1 cellular context compared by ENCODE assay signal in the genomic region with DNA sequence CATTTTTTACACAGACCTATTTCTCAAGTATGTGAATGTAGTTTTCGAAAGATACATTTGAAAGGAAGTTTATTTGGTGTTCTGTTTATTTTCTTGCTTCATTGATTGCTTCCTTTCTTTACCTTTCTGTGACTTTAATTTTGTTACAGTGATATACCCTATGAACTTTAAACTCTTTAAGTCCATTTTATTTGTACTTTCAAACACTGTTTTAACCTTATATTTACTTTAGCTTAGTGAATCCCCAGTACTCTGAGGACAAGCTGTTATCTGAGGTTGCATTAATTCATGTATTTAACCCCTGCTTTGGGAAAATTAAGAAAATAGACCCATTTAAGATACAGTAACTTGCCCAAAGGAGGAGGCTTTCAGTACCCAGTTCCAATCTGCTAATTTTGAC.
TF ChIP-seq lines count a peak whose summit lies in the region.

No MANE protein-coding gene starts in this region.

TF ChIP-seq in HepG2, 621 proteins besides CTCF, POLR2A, EP300 and RAD21 (continued from another document and continues in another):
- TF ChIP-seq, protein P1, sequence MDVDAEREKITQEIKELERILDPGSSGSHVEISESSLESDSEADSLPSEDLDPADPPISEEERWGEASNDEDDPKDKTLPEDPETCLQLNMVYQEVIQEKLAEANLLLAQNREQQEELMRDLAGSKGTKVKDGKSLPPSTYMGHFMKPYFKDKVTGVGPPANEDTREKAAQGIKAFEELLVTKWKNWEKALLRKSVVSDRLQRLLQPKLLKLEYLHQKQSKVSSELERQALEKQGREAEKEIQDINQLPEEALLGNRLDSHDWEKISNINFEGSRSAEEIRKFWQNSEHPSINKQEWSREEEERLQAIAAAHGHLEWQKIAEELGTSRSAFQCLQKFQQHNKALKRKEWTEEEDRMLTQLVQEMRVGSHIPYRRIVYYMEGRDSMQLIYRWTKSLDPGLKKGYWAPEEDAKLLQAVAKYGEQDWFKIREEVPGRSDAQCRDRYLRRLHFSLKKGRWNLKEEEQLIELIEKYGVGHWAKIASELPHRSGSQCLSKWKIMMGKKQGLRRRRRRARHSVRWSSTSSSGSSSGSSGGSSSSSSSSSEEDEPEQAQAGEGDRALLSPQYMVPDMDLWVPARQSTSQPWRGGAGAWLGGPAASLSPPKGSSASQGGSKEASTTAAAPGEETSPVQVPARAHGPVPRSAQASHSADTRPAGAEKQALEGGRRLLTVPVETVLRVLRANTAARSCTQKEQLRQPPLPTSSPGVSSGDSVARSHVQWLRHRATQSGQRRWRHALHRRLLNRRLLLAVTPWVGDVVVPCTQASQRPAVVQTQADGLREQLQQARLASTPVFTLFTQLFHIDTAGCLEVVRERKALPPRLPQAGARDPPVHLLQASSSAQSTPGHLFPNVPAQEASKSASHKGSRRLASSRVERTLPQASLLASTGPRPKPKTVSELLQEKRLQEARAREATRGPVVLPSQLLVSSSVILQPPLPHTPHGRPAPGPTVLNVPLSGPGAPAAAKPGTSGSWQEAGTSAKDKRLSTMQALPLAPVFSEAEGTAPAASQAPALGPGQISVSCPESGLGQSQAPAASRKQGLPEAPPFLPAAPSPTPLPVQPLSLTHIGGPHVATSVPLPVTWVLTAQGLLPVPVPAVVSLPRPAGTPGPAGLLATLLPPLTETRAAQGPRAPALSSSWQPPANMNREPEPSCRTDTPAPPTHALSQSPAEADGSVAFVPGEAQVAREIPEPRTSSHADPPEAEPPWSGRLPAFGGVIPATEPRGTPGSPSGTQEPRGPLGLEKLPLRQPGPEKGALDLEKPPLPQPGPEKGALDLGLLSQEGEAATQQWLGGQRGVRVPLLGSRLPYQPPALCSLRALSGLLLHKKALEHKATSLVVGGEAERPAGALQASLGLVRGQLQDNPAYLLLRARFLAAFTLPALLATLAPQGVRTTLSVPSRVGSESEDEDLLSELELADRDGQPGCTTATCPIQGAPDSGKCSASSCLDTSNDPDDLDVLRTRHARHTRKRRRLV (CRISPR knock-in tag; IDR thresholded peaks at IDR 0.05) = no peak
- TF ChIP-seq TAF15 (IDR thresholded peaks at IDR 0.05; ENCODE audit: low read depth, low read length, poor library complexity, severe bottlenecking) = no peak
- peak; percentile 97 for TF ChIP-seq ISL2 (CRISPR knock-in tag; IDR thresholded peaks at IDR 0.05)
- TF ChIP-seq, protein P2, sequence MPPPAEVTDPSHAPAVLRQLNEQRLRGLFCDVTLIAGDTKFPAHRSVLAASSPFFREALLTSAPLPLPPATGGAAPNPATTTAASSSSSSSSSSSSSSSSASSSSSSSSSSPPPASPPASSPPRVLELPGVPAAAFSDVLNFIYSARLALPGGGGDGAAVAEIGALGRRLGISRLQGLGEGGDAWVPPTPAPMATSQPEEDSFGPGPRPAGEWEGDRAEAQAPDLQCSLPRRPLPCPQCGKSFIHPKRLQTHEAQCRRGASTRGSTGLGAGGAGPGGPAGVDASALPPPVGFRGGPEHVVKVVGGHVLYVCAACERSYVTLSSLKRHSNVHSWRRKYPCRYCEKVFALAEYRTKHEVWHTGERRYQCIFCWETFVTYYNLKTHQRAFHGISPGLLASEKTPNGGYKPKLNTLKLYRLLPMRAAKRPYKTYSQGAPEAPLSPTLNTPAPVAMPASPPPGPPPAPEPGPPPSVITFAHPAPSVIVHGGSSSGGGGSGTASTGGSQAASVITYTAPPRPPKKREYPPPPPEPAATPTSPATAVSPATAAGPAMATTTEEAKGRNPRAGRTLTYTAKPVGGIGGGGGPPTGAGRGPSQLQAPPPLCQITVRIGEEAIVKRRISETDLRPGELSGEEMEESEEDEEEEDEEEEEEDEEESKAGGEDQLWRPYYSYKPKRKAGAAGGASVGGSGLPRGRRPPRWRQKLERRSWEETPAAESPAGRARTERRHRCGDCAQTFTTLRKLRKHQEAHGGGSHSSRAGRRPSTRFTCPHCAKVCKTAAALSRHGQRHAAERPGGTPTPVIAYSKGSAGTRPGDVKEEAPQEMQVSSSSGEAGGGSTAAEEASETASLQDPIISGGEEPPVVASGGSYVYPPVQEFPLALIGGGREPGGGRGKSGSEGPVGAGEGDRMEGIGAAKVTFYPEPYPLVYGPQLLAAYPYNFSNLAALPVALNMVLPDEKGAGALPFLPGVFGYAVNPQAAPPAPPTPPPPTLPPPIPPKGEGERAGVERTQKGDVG (CRISPR knock-in tag; IDR thresholded peaks at IDR 0.05; ENCODE audit: borderline replicate concordance) = no peak
- TF ChIP-seq SATB2 (CRISPR knock-in tag; IDR thresholded peaks at IDR 0.05) = no peak; the same call in 1 of the 2 replicates
- TF ChIP-seq, protein P3, sequence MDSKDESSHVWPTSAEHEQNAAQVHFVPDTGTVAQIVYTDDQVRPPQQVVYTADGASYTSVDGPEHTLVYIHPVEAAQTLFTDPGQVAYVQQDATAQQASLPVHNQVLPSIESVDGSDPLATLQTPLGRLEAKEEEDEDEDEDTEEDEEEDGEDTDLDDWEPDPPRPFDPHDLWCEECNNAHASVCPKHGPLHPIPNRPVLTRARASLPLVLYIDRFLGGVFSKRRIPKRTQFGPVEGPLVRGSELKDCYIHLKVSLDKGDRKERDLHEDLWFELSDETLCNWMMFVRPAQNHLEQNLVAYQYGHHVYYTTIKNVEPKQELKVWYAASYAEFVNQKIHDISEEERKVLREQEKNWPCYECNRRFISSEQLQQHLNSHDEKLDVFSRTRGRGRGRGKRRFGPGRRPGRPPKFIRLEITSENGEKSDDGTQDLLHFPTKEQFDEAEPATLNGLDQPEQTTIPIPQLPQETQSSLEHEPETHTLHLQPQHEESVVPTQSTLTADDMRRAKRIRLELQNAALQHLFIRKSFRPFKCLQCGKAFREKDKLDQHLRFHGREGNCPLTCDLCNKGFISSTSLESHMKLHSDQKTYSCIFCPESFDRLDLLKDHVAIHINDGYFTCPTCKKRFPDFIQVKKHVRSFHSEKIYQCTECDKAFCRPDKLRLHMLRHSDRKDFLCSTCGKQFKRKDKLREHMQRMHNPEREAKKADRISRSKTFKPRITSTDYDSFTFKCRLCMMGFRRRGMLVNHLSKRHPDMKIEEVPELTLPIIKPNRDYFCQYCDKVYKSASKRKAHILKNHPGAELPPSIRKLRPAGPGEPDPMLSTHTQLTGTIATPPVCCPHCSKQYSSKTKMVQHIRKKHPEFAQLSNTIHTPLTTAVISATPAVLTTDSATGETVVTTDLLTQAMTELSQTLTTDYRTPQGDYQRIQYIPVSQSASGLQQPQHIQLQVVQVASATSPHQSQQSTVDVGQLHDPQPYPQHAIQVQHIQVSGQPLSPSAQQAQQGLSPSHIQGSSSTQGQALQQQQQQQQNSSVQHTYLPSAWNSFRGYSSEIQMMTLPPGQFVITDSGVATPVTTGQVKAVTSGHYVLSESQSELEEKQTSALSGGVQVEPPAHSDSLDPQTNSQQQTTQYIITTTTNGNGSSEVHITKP (CRISPR knock-in tag; IDR thresholded peaks at IDR 0.05; ENCODE audit: low read depth) = no peak
- no peak for TF ChIP-seq TAF1 (CRISPR knock-in tag; IDR thresholded peaks at IDR 0.05)
- no peak for TF ChIP-seq ZNF383 (CRISPR knock-in tag; IDR thresholded peaks at IDR 0.05; ENCODE audit: borderline replicate concordance)
- TF ChIP-seq NPAS2 (CRISPR knock-in tag; IDR thresholded peaks at IDR 0.05; ENCODE audit: borderline replicate concordance) = no peak
- TF ChIP-seq ATF6 (CRISPR knock-in tag; conservative IDR thresholded peaks at IDR 0.05) = no peak
- no peak for TF ChIP-seq FOSL1 (CRISPR knock-in tag; IDR thresholded peaks at IDR 0.05; ENCODE audit: borderline replicate concordance)
- TF ChIP-seq, protein P4, sequence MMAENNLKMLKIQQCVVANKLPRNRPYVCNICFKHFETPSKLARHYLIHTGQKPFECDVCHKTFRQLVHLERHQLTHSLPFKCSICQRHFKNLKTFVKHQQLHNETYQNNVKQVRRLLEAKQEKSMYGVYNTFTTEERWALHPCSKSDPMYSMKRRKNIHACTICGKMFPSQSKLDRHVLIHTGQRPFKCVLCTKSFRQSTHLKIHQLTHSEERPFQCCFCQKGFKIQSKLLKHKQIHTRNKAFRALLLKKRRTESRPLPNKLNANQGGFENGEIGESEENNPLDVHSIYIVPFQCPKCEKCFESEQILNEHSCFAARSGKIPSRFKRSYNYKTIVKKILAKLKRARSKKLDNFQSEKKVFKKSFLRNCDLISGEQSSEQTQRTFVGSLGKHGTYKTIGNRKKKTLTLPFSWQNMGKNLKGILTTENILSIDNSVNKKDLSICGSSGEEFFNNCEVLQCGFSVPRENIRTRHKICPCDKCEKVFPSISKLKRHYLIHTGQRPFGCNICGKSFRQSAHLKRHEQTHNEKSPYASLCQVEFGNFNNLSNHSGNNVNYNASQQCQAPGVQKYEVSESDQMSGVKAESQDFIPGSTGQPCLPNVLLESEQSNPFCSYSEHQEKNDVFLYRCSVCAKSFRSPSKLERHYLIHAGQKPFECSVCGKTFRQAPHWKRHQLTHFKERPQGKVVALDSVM (CRISPR knock-in tag; IDR thresholded peaks at IDR 0.05) = no peak
- TF ChIP-seq, protein P5, sequence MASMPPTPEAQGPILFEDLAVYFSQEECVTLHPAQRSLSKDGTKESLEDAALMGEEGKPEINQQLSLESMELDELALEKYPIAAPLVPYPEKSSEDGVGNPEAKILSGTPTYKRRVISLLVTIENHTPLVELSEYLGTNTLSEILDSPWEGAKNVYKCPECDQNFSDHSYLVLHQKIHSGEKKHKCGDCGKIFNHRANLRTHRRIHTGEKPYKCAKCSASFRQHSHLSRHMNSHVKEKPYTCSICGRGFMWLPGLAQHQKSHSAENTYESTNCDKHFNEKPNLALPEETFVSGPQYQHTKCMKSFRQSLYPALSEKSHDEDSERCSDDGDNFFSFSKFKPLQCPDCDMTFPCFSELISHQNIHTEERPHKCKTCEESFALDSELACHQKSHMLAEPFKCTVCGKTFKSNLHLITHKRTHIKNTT (CRISPR knock-in tag; IDR thresholded peaks at IDR 0.05) = no peak
- TF ChIP-seq KMT2A (CRISPR knock-in tag; IDR thresholded peaks at IDR 0.05) = no peak
- TF ChIP-seq MEIS1 (CRISPR knock-in tag; IDR thresholded peaks at IDR 0.05; ENCODE audit: borderline replicate concordance) = 0 out of 2 replicates have a peak, but pooled peaks have one; percentile 23
- TF ChIP-seq, protein P6, sequence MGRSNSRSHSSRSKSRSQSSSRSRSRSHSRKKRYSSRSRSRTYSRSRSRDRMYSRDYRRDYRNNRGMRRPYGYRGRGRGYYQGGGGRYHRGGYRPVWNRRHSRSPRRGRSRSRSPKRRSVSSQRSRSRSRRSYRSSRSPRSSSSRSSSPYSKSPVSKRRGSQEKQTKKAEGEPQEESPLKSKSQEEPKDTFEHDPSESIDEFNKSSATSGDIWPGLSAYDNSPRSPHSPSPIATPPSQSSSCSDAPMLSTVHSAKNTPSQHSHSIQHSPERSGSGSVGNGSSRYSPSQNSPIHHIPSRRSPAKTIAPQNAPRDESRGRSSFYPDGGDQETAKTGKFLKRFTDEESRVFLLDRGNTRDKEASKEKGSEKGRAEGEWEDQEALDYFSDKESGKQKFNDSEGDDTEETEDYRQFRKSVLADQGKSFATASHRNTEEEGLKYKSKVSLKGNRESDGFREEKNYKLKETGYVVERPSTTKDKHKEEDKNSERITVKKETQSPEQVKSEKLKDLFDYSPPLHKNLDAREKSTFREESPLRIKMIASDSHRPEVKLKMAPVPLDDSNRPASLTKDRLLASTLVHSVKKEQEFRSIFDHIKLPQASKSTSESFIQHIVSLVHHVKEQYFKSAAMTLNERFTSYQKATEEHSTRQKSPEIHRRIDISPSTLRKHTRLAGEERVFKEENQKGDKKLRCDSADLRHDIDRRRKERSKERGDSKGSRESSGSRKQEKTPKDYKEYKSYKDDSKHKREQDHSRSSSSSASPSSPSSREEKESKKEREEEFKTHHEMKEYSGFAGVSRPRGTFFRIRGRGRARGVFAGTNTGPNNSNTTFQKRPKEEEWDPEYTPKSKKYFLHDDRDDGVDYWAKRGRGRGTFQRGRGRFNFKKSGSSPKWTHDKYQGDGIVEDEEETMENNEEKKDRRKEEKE (IDR thresholded peaks at IDR 0.05) = no peak
- TF ChIP-seq ZNF224 (CRISPR knock-in tag; IDR thresholded peaks at IDR 0.05) = no peak
- no peak for TF ChIP-seq POLR2G (IDR thresholded peaks at IDR 0.05; ENCODE audit: low read depth, low read length)
- no peak for TF ChIP-seq TOE1 (CRISPR knock-in tag; IDR thresholded peaks at IDR 0.05)
- peak; percentile 61; the same call in 1 of the 2 replicates for TF ChIP-seq LCORL (IDR thresholded peaks at IDR 0.05)
- TF ChIP-seq LCORL (CRISPR knock-in tag; IDR thresholded peaks at IDR 0.05) = peak; percentile 82
- TF ChIP-seq ZNF337 (CRISPR knock-in tag; IDR thresholded peaks at IDR 0.05; ENCODE audit: borderline replicate concordance, low read depth) = peak; percentile 91; the same call in 1 of the 2 replicates
- TF ChIP-seq NFE2 (CRISPR knock-in tag; IDR thresholded peaks at IDR 0.05) = no peak
- no peak for TF ChIP-seq ZNF552 (CRISPR knock-in tag; IDR thresholded peaks at IDR 0.05; ENCODE audit: borderline replicate concordance)
- TF ChIP-seq ZZZ3 (CRISPR knock-in tag; IDR thresholded peaks at IDR 0.05; ENCODE audit: borderline replicate concordance) = no peak
- TF ChIP-seq, protein P7, sequence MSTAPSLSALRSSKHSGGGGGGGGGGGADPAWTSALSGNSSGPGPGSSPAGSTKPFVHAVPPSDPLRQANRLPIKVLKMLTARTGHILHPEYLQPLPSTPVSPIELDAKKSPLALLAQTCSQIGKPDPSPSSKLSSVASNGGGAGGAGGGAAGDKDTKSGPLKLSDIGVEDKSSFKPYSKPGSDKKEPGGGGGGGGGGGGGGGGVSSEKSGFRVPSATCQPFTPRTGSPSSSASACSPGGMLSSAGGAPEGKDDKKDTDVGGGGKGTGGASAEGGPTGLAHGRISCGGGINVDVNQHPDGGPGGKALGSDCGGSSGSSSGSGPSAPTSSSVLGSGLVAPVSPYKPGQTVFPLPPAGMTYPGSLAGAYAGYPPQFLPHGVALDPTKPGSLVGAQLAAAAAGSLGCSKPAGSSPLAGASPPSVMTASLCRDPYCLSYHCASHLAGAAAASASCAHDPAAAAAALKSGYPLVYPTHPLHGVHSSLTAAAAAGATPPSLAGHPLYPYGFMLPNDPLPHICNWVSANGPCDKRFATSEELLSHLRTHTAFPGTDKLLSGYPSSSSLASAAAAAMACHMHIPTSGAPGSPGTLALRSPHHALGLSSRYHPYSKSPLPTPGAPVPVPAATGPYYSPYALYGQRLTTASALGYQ (CRISPR knock-in tag; IDR thresholded peaks at IDR 0.05) = peak; percentile 98
- no peak for TF ChIP-seq ZNF557 (CRISPR knock-in tag; IDR thresholded peaks at IDR 0.05)
- TF ChIP-seq ZNF350 (CRISPR knock-in tag; IDR thresholded peaks at IDR 0.05; ENCODE audit: borderline replicate concordance, low read depth) = no peak
- TF ChIP-seq MTF2 (CRISPR knock-in tag; IDR thresholded peaks at IDR 0.05; ENCODE audit: borderline replicate concordance) = 0 out of 2 replicates have a peak, but pooled peaks have one; percentile 18
